In the genomic region with DNA sequence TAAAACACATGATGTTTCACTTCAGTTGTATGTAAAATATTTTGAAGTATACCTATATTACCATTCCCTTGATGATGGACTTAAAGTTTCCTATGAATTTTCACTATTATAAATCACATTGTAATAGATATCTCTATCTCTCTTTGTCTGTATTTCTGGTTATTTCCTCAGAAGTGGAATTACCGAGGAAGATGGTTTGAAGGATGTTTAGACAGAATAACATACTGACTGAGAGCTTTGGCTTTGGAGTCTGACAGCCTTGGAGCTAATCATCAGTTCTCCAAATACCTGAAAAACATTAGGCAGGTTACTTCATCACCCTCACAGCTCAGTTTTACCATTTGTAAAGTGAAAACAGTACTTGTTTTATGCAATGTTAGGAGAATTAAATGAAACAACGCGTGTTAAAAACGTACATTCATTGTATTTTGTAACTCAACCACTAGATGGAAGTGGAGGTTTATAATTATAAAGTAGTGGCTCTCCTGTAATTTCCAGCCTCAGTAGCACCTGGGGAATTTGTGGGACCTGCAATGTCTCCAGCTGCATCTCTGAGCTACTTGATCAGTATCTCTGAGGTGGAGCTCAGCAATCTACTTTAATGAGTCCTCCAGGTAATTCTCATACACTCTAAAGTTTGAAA, we compare ENCODE assay signal across 9 cellular contexts. TPM values are rescaled to one million over a fixed set of nuclear protein-coding genes. Genes with fewer than 3 reads are reported as not detected.
DNase-seq lines count a peak whose midpoint lies in the region; ATAC-seq, FAIRE-seq and TF ChIP-seq lines count a peak whose summit lies in the region.
"Had no signal": no experiment of that assay in that cellular context is flagged by ENCODE, and none has a peak within 500 bp of the region (broad histone marks: within the 10 kb centered on the region; RNA-seq: fewer than 3 reads in every experiment).

No MANE protein-coding gene starts in this region.

- TF ChIP-seq CTCF in OCI-LY1 (IDR thresholded peaks at IDR 0.05; ENCODE audit: low read length) (peak; percentile 49), H1 (IDR thresholded peaks at IDR 0.05; ENCODE audit: control extremely low read depth in 1 of 3, insufficient read depth in 1 of 3, low read depth in 1 of 3, low read length in 3 of 3) (peak in 2 of 3 experiments; percentile 31 to 33; a peak in 2 of 4 replicates), mucosa of descending colon (IDR thresholded peaks at IDR 0.05) (no peak)

- H3K9me3 Mint-ChIP-seq in activated CD8-positive, alpha-beta memory T cell treated with anti-CD3 and anti-CD28 coated beads, Interleukin-2, amount 10 ng/mL, durations not matched to agents 7 days and 5 days (ENCODE audit: low read depth): no peaks in the 10 kb centered on the region

- peak; percentile 58 for FAIRE-seq in H1 (lab: Jason Lieb, UNC)

- H2AFZ ChIP-seq in OCI-LY1 (ENCODE audit: low read length) (no peak overlapping the region), H1 (ENCODE audit: low read length) (peak overlapping the region; percentile 98)

- no peak for DNase-seq in activated CD8-positive, alpha-beta memory T cell treated with anti-CD3 and anti-CD28 coated beads, Interleukin-2, amount 10 ng/mL, durations not matched to agents 7 days and 5 days
- no peak for DNase-seq in activated CD8-positive, alpha-beta memory T cell treated with anti-CD3 and anti-CD28 coated beads for 24 hours
- DNase-seq in H1 (ENCODE audit: low read depth in 1 of 2, low spot score in 2 of 2) (peak in 1 of 2 experiments; percentile 46), mucosa of descending colon (no peak), islet precursor cell (no peak)

- H3K4me2 ChIP-seq in OCI-LY1 (ENCODE audit: low read length) (peak overlapping the region; percentile 7; the same call in 1 of the 2 replicates), H1 (ENCODE audit: insufficient read depth in 1 of 2, low read depth in 2 of 2, low read length in 2 of 2) (no peak overlapping the region)

- H3K36me3 Mint-ChIP-seq in activated CD8-positive, alpha-beta memory T cell treated with anti-CD3 and anti-CD28 coated beads, Interleukin-2, amount 10 ng/mL, durations not matched to agents 7 days and 5 days: no peaks in the 10 kb centered on the region
- H3K36me3 Mint-ChIP-seq: activated naive CD8-positive, alpha-beta T cell had no signal

- H2BK20ac ChIP-seq in H1 (ENCODE audit: low read length): no peak overlapping the region

- peaks cover 57% of the 10 kb centered on the region for H3K36me3 ChIP-seq in OCI-LY1 (ENCODE audit: insufficient read depth, low read length)
- H3K36me3 ChIP-seq in H1 (ENCODE audit: control insufficient read depth in 2 of 4, insufficient read depth in 4 of 4, low read length in 3 of 4): no peaks in the 10 kb centered on the region
- no peaks in the 10 kb centered on the region for H3K36me3 ChIP-seq in mucosa of descending colon (ENCODE audit: low read depth)

- H4K5ac ChIP-seq in H1 (ENCODE audit: insufficient read length, low read depth, low read length): no peak overlapping the region

- H3K9ac ChIP-seq in OCI-LY1 (ENCODE audit: low read length): no peak overlapping the region
- H3K9ac ChIP-seq in H1 (replicated peaks in 1 of 4; ENCODE audit: extremely low read depth in 1 of 4, low read depth in 3 of 4, low read length in 3 of 4): no peak overlapping the region

- no peak overlapping the region for H2BK12ac ChIP-seq in H1 (ENCODE audit: low read depth, low read length)

- H3K4me1 ChIP-seq in OCI-LY1 (ENCODE audit: insufficient read depth, low read length, severe bottlenecking): peaks cover 67% of the 10 kb centered on the region
- no peaks in the 10 kb centered on the region; a peak in 1 of 7 replicates for H3K4me1 ChIP-seq in H1 (replicated peaks in 1 of 4; ENCODE audit: control insufficient read depth in 3 of 4, insufficient read depth in 4 of 4, low read length in 3 of 4)
- H3K4me1 ChIP-seq in mucosa of descending colon (ENCODE audit: low read depth): no peaks in the 10 kb centered on the region

- no peak overlapping the region for H3K4me3 Mint-ChIP-seq in activated CD8-positive, alpha-beta memory T cell treated with anti-CD3 and anti-CD28 coated beads, Interleukin-2, amount 10 ng/mL, durations not matched to agents 7 days and 5 days
- H3K4me3 Mint-ChIP-seq: activated naive CD8-positive, alpha-beta T cell had no signal

- TF ChIP-seq EP300 in H1 (IDR thresholded peaks at IDR 0.05; ENCODE audit: borderline replicate concordance in 1 of 2, low read depth in 2 of 2, low read length in 2 of 2): no peak

- no peaks in the 10 kb centered on the region for H3K27me3 ChIP-seq in OCI-LY1 (ENCODE audit: insufficient read depth, low read length)
- H3K27me3 ChIP-seq in H1 (replicated peaks in 1 of 4; ENCODE audit: control insufficient read depth in 3 of 4, extremely low read depth in 1 of 4, insufficient read depth in 3 of 4, low read length in 3 of 4): no peaks in the 10 kb centered on the region

- H3K9me3 ChIP-seq in OCI-LY1 (ENCODE audit: low read length): no peaks in the 10 kb centered on the region
- no peaks in the 10 kb centered on the region for H3K9me3 ChIP-seq in H1 (ENCODE audit: insufficient read depth in 2 of 2, low read depth in 1 of 2, low read length in 1 of 2)
- no peaks in the 10 kb centered on the region for H3K9me3 ChIP-seq in mucosa of descending colon

- H3K27ac Mint-ChIP-seq in activated CD8-positive, alpha-beta memory T cell treated with anti-CD3 and anti-CD28 coated beads, Interleukin-2, amount 10 ng/mL, durations not matched to agents 7 days and 5 days: no peak overlapping the region
- H3K27ac Mint-ChIP-seq: activated naive CD8-positive, alpha-beta T cell had no signal

- peak; percentile 73 to 76 for TF ChIP-seq RAD21 in H1 (IDR thresholded peaks at IDR 0.05 in 1 of 2, conservative IDR thresholded peaks at IDR 0.05 in 1 of 2; ENCODE audit: low read depth in 2 of 2, low read length in 2 of 2)

- H4K20me1 ChIP-seq in OCI-LY1 (ENCODE audit: insufficient read depth, low read length) (no peaks in the 10 kb centered on the region), H1 (replicated peaks in 1 of 2; ENCODE audit: control insufficient read depth in 1 of 2, insufficient read depth in 2 of 2, low read length in 2 of 2) (no peaks in the 10 kb centered on the region)

- H3K4me1 Mint-ChIP-seq in activated CD8-positive, alpha-beta memory T cell treated with anti-CD3 and anti-CD28 coated beads, Interleukin-2, amount 10 ng/mL, durations not matched to agents 7 days and 5 days: peaks cover 11% of the 10 kb centered on the region

- H3K79me2 ChIP-seq in OCI-LY1 (ENCODE audit: insufficient read depth, low read length) (no peaks in the 10 kb centered on the region), H1 (ENCODE audit: control insufficient read depth in 1 of 2, insufficient read depth in 2 of 2, low read length in 2 of 2) (no peaks in the 10 kb centered on the region)

- H2BK15ac ChIP-seq in H1 (ENCODE audit: low read length): no peak overlapping the region

- CTCF ChIA-PET in activated CD8-positive, alpha-beta memory T cell treated with anti-CD3 and anti-CD28 coated beads, Interleukin-2, amount 10 ng/mL, durations not matched to agents 7 days and 5 days (lab: Charles Lee): interaction anchor here (0.6 to 1.5 kb wide), 20 partner anchors 8 to 532 kb away, joined by 3 to 9 read pairs (median 4); a partner anchor contains a TSS
- CTCF ChIA-PET in H1 (lab: Charles Lee; ENCODE audit: partially characterized antibody): interaction anchor here (0.5 to 2.1 kb wide), 31 partner anchors 8 to 1634 kb away, joined by 3 to 9 read pairs (median 4); a partner anchor contains a TSS

- H3K4ac ChIP-seq in H1 (replicated peaks; ENCODE audit: insufficient read length, low read depth, low read length): no peak overlapping the region

- no peak overlapping the region for H2AK5ac ChIP-seq in H1 (ENCODE audit: low read depth, low read length)

- no peak overlapping the region for H2BK5ac ChIP-seq in H1 (ENCODE audit: low read depth, low read length)

- H2BK120ac ChIP-seq in H1 (replicated peaks; ENCODE audit: low read depth, low read length): no peak overlapping the region

- H3K27me3 Mint-ChIP-seq in activated CD8-positive, alpha-beta memory T cell treated with anti-CD3 and anti-CD28 coated beads, Interleukin-2, amount 10 ng/mL, durations not matched to agents 7 days and 5 days: peaks cover 11% of the 10 kb centered on the region
- H3K27me3 Mint-ChIP-seq: activated naive CD8-positive, alpha-beta T cell had no signal

- 50% methylated on average over 4 of the region's 4 CpGs; no CpG with 5 or more reads in 1 of the 2 experiments for WGBS in H1 (ENCODE audit: extremely low coverage in 1 of 2, insufficient coverage in 1 of 2, insufficient read length in 1 of 2, insufficient replicate concordance in 2 of 2, low coverage in 1 of 2, low lambda C conversion rate in 2 of 2, missing lambda C conversion rate in 1 of 2), 2 experiments

- H4K91ac ChIP-seq in H1 (replicated peaks; ENCODE audit: insufficient read length, low read length): no peak overlapping the region

- H3K9me2 ChIP-seq in OCI-LY1 (ENCODE audit: low read depth, low read length): no peaks in the 10 kb centered on the region

- ATAC-seq in activated CD8-positive, alpha-beta memory T cell treated with anti-CD3 and anti-CD28 coated beads, Interleukin-2, amount 10 ng/mL, durations not matched to agents 7 days and 5 days: peak; percentile 61
- ATAC-seq in HG02885 (IDR thresholded peaks at IDR 0.05; ENCODE audit: poor library complexity, unreplicated experiment) (peak; percentile 50), mucosa of descending colon (peak; percentile 44), HG03442 (IDR thresholded peaks at IDR 0.05; ENCODE audit: unreplicated experiment) (no peak)

- H3K23ac ChIP-seq in H1 (ENCODE audit: insufficient read length): no peak overlapping the region

- H3K14ac ChIP-seq in H1 (ENCODE audit: insufficient read length): no peak overlapping the region

- H3K23me2 ChIP-seq in H1 (ENCODE audit: low read depth, low read length): no peaks in the 10 kb centered on the region

- TF ChIP-seq POLR2A in H1 (IDR thresholded peaks at IDR 0.05; ENCODE audit: control extremely low read depth in 1 of 2, low read depth in 2 of 2, low read length in 2 of 2): no peak

- H3K56ac ChIP-seq in H1 (replicated peaks; ENCODE audit: insufficient read length, low read depth, low read length): no peak overlapping the region

- no peak overlapping the region for H4K8ac ChIP-seq in H1 (ENCODE audit: extremely low read depth, insufficient read depth, low read length)

- H3K27ac ChIP-seq in OCI-LY1 (ENCODE audit: low read depth, low read length, poor library complexity, severe bottlenecking): peak overlapping the region; percentile 70
- H3K27ac ChIP-seq in H1 (ENCODE audit: low read depth, low read length): no peak overlapping the region

- H3K18ac ChIP-seq in H1 (ENCODE audit: extremely low read depth, low read length): no peak overlapping the region

- POLR2A ChIA-PET in H1 (lab: Charles Lee; ENCODE audit: partially characterized antibody): interaction anchor here (0.5 to 0.6 kb wide), 2 partner anchors 11 to 276 kb away, joined by 4 to 5 read pairs; no protein-coding TSS in a partner anchor

- no peak overlapping the region for H3K4me3 ChIP-seq in OCI-LY1 (ENCODE audit: low read depth, low read length, poor library complexity, severe bottlenecking)
- no peak overlapping the region for H3K4me3 ChIP-seq in H1 (ENCODE audit: extremely low read depth in 1 of 4, insufficient read depth in 2 of 4, low read depth in 3 of 4, low read length in 4 of 4)
- H3K4me3 ChIP-seq in mucosa of descending colon: no peak overlapping the region

- peaks cover 46% of the 10 kb centered on the region for H3F3A ChIP-seq in OCI-LY1 (ENCODE audit: insufficient read depth, low read length)

- intact Hi-C loops in mucosa of descending colon (cut with DNase I, micrococcal nuclease): loop anchor here in 1 of 2 donors (10.0 kb wide), 1 partner anchor 363 kb away; no protein-coding TSS in a partner anchor

- no peaks in the 10 kb centered on the region for H3K79me1 ChIP-seq in H1 (ENCODE audit: low read depth, low read length)

RNA-seq across cellular contexts. Expression of a gene that starts 14.3 kb away (rescaled TPM):
- total RNA-seq in activated CD8-positive, alpha-beta memory T cell treated with anti-CD3 and anti-CD28 coated beads, Interleukin-2, amount 10 ng/mL, durations not matched to agents 7 days and 5 days: not detected
- not detected in 2 replicates for total RNA-seq in H1 (2021; fragmentation: NEBNext Ultra II Directional; extraction: Animal tissue kit (Norgen Biotek cat#: 25700))
- not detected in 2 replicates for polyA plus RNA-seq in H1 (2011; rRNA removed)
- not detected for polyA plus RNA-seq in H1 (2011; cell fraction: cytosol; rRNA removed)
- not detected for polyA plus RNA-seq in H1 (2011; cell fraction: nucleus; rRNA removed)
- not detected in 4 replicates for polyA plus RNA-seq in H1 (2012, experiment 1 of 2)
- not detected for polyA plus RNA-seq in H1 (2012, experiment 2 of 2)
- polyA plus RNA-seq in H1 (2013, experiment 1 of 2): not detected
- not detected for polyA plus RNA-seq in H1 (2013, experiment 2 of 2)
- polyA minus RNA-seq in H1 (2011; rRNA and poly(A)+ RNA removed): not detected in 2 replicates
- polyA minus RNA-seq in H1 (2011; cell fraction: cytosol; rRNA and poly(A)+ RNA removed): not detected
- not detected for polyA minus RNA-seq in H1 (2011; cell fraction: nucleus; rRNA and poly(A)+ RNA removed)
- 100 to 1,000 TPM; 258 to 602 (median 347) TPM for total RNA-seq in mucosa of descending colon

RNA-seq across cellular contexts. Expression of a gene that starts 23.4 kb away (rescaled TPM):
- total RNA-seq in activated CD8-positive, alpha-beta memory T cell treated with anti-CD3 and anti-CD28 coated beads, Interleukin-2, amount 10 ng/mL, durations not matched to agents 7 days and 5 days: not detected
- total RNA-seq in H1 (2021; fragmentation: NEBNext Ultra II Directional; extraction: Animal tissue kit (Norgen Biotek cat#: 25700)): not detected in 2 replicates
- polyA plus RNA-seq in H1 (2011; rRNA removed): not detected in 2 replicates
- not detected for polyA plus RNA-seq in H1 (2011; cell fraction: cytosol; rRNA removed)
- polyA plus RNA-seq in H1 (2011; cell fraction: nucleus; rRNA removed): not detected
- not detected in 4 replicates for polyA plus RNA-seq in H1 (2012, experiment 1 of 2)
- not detected for polyA plus RNA-seq in H1 (2012, experiment 2 of 2)
- not detected for polyA plus RNA-seq in H1 (2013, experiment 1 of 2)
- polyA plus RNA-seq in H1 (2013, experiment 2 of 2): not detected
- polyA minus RNA-seq in H1 (2011; rRNA and poly(A)+ RNA removed): not detected in 2 replicates
- polyA minus RNA-seq in H1 (2011; cell fraction: cytosol; rRNA and poly(A)+ RNA removed): not detected
- not detected for polyA minus RNA-seq in H1 (2011; cell fraction: nucleus; rRNA and poly(A)+ RNA removed)
- total RNA-seq in mucosa of descending colon: not detected

RNA-seq across cellular contexts. Expression of a gene that starts 36.3 kb away (rescaled TPM):
- 10 to 100 TPM; 28.0 to 33.6 TPM for total RNA-seq in activated CD8-positive, alpha-beta memory T cell treated with anti-CD3 and anti-CD28 coated beads, Interleukin-2, amount 10 ng/mL, durations not matched to agents 7 days and 5 days
- 50.6 and 51.3 TPM in 2 replicates for total RNA-seq in H1 (2021; fragmentation: NEBNext Ultra II Directional; extraction: Animal tissue kit (Norgen Biotek cat#: 25700))
- 11.2 and 11.8 TPM in 2 replicates for polyA plus RNA-seq in H1 (2011; rRNA removed)
- polyA plus RNA-seq in H1 (2011; cell fraction: cytosol; rRNA removed): 28.4 TPM
- 12.8 TPM for polyA plus RNA-seq in H1 (2011; cell fraction: nucleus; rRNA removed)
- 46.0 to 69.3 TPM (median 52.7 TPM) in 4 replicates for polyA plus RNA-seq in H1 (2012, experiment 1 of 2)
- 11.2 TPM for polyA plus RNA-seq in H1 (2012, experiment 2 of 2)
- 50.3 TPM for polyA plus RNA-seq in H1 (2013, experiment 1 of 2)
- polyA plus RNA-seq in H1 (2013, experiment 2 of 2): 49.7 TPM
- 4.8 and 5.4 TPM in 2 replicates for polyA minus RNA-seq in H1 (2011; rRNA and poly(A)+ RNA removed)
- 7.3 TPM for polyA minus RNA-seq in H1 (2011; cell fraction: cytosol; rRNA and poly(A)+ RNA removed)
- polyA minus RNA-seq in H1 (2011; cell fraction: nucleus; rRNA and poly(A)+ RNA removed): 8.0 TPM
- total RNA-seq in mucosa of descending colon: 10 to 100 TPM; 15.8 to 23.4 (median 20.5) TPM

RNA-seq across cellular contexts. Expression of a gene that starts 59.9 kb away (rescaled TPM):
- not detected for total RNA-seq in activated CD8-positive, alpha-beta memory T cell treated with anti-CD3 and anti-CD28 coated beads, Interleukin-2, amount 10 ng/mL, durations not matched to agents 7 days and 5 days
- not detected in 2 replicates for total RNA-seq in H1 (2021; fragmentation: NEBNext Ultra II Directional; extraction: Animal tissue kit (Norgen Biotek cat#: 25700))
- not detected in 2 replicates for polyA plus RNA-seq in H1 (2011; rRNA removed)
- polyA plus RNA-seq in H1 (2011; cell fraction: cytosol; rRNA removed): not detected
- not detected for polyA plus RNA-seq in H1 (2011; cell fraction: nucleus; rRNA removed)
- polyA plus RNA-seq in H1 (2012, experiment 1 of 2): not detected in 4 replicates
- polyA plus RNA-seq in H1 (2012, experiment 2 of 2): not detected
- not detected for polyA plus RNA-seq in H1 (2013, experiment 1 of 2)
- polyA plus RNA-seq in H1 (2013, experiment 2 of 2): not detected
- not detected in 2 replicates for polyA minus RNA-seq in H1 (2011; rRNA and poly(A)+ RNA removed)
- not detected for polyA minus RNA-seq in H1 (2011; cell fraction: cytosol; rRNA and poly(A)+ RNA removed)
- not detected for polyA minus RNA-seq in H1 (2011; cell fraction: nucleus; rRNA and poly(A)+ RNA removed)
- total RNA-seq in mucosa of descending colon: not detected

Comparison
In these comparisons a context has a peak if more than half of its experiments do, and no peak if none do; other contexts are left out.
1. RNA of a gene that starts 14.3 kb away (total RNA-seq): 258 to 602 TPM in mucosa of descending colon; not detected in activated CD8-positive, alpha-beta memory T cell treated with anti-CD3 and anti-CD28 coated beads, Interleukin-2, amount 10 ng/mL, durations not matched to agents 7 days and 5 days and not detected in H1; every median in the first group is over 100 times any median in the second.